Comparison of ENCODE assay signal across 13 cellular contexts in the genomic region with DNA sequence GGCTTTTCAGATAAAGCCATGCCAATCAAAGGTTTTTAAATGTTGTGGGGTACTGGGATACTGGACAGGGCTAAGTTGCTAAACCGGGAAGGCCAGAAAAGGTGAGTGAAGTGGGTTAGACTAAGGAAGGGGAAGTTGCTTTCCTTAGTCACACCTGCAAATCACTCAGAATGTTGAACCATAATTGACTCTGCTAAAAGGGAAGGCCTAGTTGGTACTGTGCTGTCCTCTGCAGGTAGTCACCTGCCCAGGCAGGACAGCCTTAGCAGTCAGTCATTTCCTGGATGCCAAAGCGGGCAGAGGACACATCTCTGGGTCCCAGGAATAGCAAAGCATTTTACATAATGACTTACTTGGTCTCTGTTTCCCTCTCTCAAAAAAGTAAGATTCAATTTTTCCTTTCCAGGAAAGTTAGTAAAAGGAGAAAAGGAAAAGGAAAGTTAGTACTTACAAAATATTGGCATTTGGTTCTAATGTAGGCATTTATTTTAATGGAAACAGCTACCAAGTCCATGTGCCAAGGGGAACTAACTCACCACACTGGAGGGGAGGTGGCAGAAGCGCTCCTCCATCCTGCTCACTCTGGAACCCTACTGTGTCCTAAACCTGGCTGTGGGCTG.
DNase-seq lines count a peak whose midpoint lies in the region; ATAC-seq and TF ChIP-seq lines count a peak whose summit lies in the region.
"Had no signal": no experiment of that assay in that cellular context is flagged by ENCODE, and none has a peak within 500 bp of the region (broad histone marks: within the 10 kb centered on the region; RNA-seq: fewer than 3 reads in every experiment).

No MANE protein-coding gene starts in this region.

- peak overlapping the region; percentile 95 for H3K27ac ChIP-seq in 22Rv1
- H3K27ac ChIP-seq in hepatocyte = peak overlapping the region; percentile 52
- H3K27ac ChIP-seq: SK-N-MC had no signal

- no peaks in the 10 kb centered on the region for H3K27me3 ChIP-seq in hepatocyte

- TF ChIP-seq CTCF in 22Rv1 (IDR thresholded peaks at IDR 0.05) = peak; percentile 84
- TF ChIP-seq CTCF in hepatocyte (IDR thresholded peaks at IDR 0.05; ENCODE audit: poor library complexity) = peak; percentile 40

- H3K36me3 ChIP-seq in hepatocyte (replicated peaks; ENCODE audit: insufficient read depth, low read depth) = no peaks in the 10 kb centered on the region

- peaks cover 10% of the 10 kb centered on the region for H3K4me1 ChIP-seq in hepatocyte (ENCODE audit: insufficient read depth)

- H3K9me3 ChIP-seq in hepatocyte (ENCODE audit: low read depth) = no peaks in the 10 kb centered on the region

- no peak overlapping the region for H2AFZ ChIP-seq in hepatocyte

- peak; percentile 43 for ATAC-seq in GM19043 (IDR thresholded peaks at IDR 0.05; ENCODE audit: low read depth, unreplicated experiment)
- no peak for ATAC-seq in GM19455 (IDR thresholded peaks at IDR 0.05; ENCODE audit: unreplicated experiment)
- ATAC-seq in HG03565 (IDR thresholded peaks at IDR 0.05; ENCODE audit: unreplicated experiment) = no peak

- WGBS in hepatocyte (ENCODE audit: low lambda C conversion rate, missing lambda C conversion rate) = 75% methylated on average over 3 of the region's 3 CpGs

- H3K4me2 ChIP-seq in hepatocyte = no peak overlapping the region

- no peaks in the 10 kb centered on the region for H3K79me2 ChIP-seq in hepatocyte

- no peaks in the 10 kb centered on the region for H3K9me2 ChIP-seq in hepatocyte (replicated peaks; ENCODE audit: insufficient read depth)

- no peak overlapping the region for H3K4me3 ChIP-seq in hepatocyte
- H3K4me3 ChIP-seq: SK-N-MC had no signal

- no peaks in the 10 kb centered on the region for H4K20me1 ChIP-seq in hepatocyte (ENCODE audit: insufficient read depth, poor library complexity, severe bottlenecking)

- DNase-seq in NCI-H748 (lab: John Stamatoyannopoulos, UW; ENCODE audit: unreplicated experiment) = peak; percentile 59
- peak; percentile 56 for DNase-seq in hepatocyte (ENCODE audit: low spot score)
- no peak for DNase-seq in COLO829 (ENCODE audit: low spot score)
- DNase-seq in RKO (ENCODE audit: low spot score) = no peak
- DNase-seq: activated T-cell treated with anti-CD3 and anti-CD28 coated beads, Interleukin-2, amount 50 U/mL, for 24 hours; AML-193; cortex of kidney; stimulated activated CD4-positive, alpha-beta T cell treated with anti-CD3 and anti-CD28 coated beads, Interleukin-4, amount 100 ng/mL, for 4 hours had no signal

Comparison
In these comparisons a context has a peak if more than half of its experiments do, and no peak if none do; other contexts are left out.
1. DNase-seq: peak in NCI-H748 (single experiment) and hepatocyte (single experiment); none in COLO829 (single experiment) and RKO (single experiment).